Comparison of ENCODE assay signal across 8 cellular contexts in genomic region chr10:33336606-33337334, GRCh38. TPM values are rescaled to one million over a fixed set of nuclear protein-coding genes. Genes with fewer than 3 reads are reported as not detected.
DNase-seq lines count a peak whose midpoint lies in the region; ATAC-seq and TF ChIP-seq lines count a peak whose summit lies in the region.

No MANE protein-coding gene starts in this region.

- no peak overlapping the region for H3K23ac ChIP-seq in trophoblast cell (ENCODE audit: low read length)

- POLR2A ChIA-PET in AG04450 (lab: Yijun Ruan, JAX) = interaction anchor here (1.4 kb wide), 1 partner anchor 76 kb away, joined by 4 read pairs; no protein-coding TSS in a partner anchor

- peak overlapping the region; percentile 67 for H3K4me3 Mint-ChIP-seq in activated naive CD8-positive, alpha-beta T cell

- H2BK12ac ChIP-seq in trophoblast cell (ENCODE audit: low read length) = peak overlapping the region; percentile 40

- peak overlapping the region; percentile 74 for H2AFZ ChIP-seq in trophoblast cell (ENCODE audit: insufficient read depth, low read length, poor library complexity)

- peaks cover 22% of the 10 kb centered on the region for H3K4me1 Mint-ChIP-seq in activated naive CD8-positive, alpha-beta T cell (ENCODE audit: low read depth)

- peak overlapping the region; percentile 58 for H4K91ac ChIP-seq in trophoblast cell (ENCODE audit: low read depth, low read length)

- CTCF ChIA-PET in AG04450 (lab: Charles Lee) = interaction anchor here (0.6 to 0.7 kb wide), 2 partner anchors 143 to 1302 kb away, joined by 3 to 4 read pairs; no protein-coding TSS in a partner anchor

- no peak for TF ChIP-seq CTCF in AG04450 (IDR thresholded peaks at IDR 0.05; ENCODE audit: low read depth, low read length)

- peak overlapping the region; percentile 34 for H3K4ac ChIP-seq in trophoblast cell (ENCODE audit: low read depth, low read length)

- peaks cover 25% of the 10 kb centered on the region for H3K79me2 ChIP-seq in trophoblast cell (ENCODE audit: control insufficient read depth, insufficient read depth, low read length, poor library complexity)

- H4K8ac ChIP-seq in trophoblast cell (ENCODE audit: low read depth, low read length) = peak overlapping the region; percentile 70

- H3K79me1 ChIP-seq in trophoblast cell (ENCODE audit: low read length) = peaks cover 27% of the 10 kb centered on the region

- no peak overlapping the region for H2BK5ac ChIP-seq in trophoblast cell (ENCODE audit: low read depth, low read length, poor library complexity)

- no peak overlapping the region for H4K12ac ChIP-seq in trophoblast cell (ENCODE audit: low read depth, low read length)

- peak overlapping the region; percentile 47 for H3K14ac ChIP-seq in trophoblast cell (ENCODE audit: low read length)

- no peak overlapping the region for H3K27ac Mint-ChIP-seq in activated naive CD8-positive, alpha-beta T cell

- peaks cover 4 to 5% of the 10 kb centered on the region in 2 experiments for H3K4me1 ChIP-seq in trophoblast cell (ENCODE audit: control insufficient read depth in 1 of 2, insufficient read depth in 2 of 2, low read length in 2 of 2)

- H2AK5ac ChIP-seq in trophoblast cell (ENCODE audit: low read length) = no peak overlapping the region

- DNase-seq in AG04450 (ENCODE audit: low read depth, low spot score) = no peak
- peak; percentile 45 for DNase-seq in HCEC 1CT
- DNase-seq in cardiac septum (ENCODE audit: low spot score) = peak; percentile 84
- DNase-seq in trophoblast cell = peak in 1 of 2 donors; percentile 11
- no peak for DNase-seq in foreskin melanocyte

- H3K9me3 Mint-ChIP-seq in activated naive CD8-positive, alpha-beta T cell (ENCODE audit: low read depth) = no peaks in the 10 kb centered on the region

- H3K27me3 Mint-ChIP-seq in activated naive CD8-positive, alpha-beta T cell = peaks cover 30% of the 10 kb centered on the region

- H3K4me3 ChIP-seq in AG04450 (ENCODE audit: low read depth, low read length) (peak overlapping the region; percentile 93), trophoblast cell (ENCODE audit: low read depth, low read length) (peak overlapping the region; percentile 81)

- no peaks in the 10 kb centered on the region for H3K36me3 Mint-ChIP-seq in activated naive CD8-positive, alpha-beta T cell

- no peaks in the 10 kb centered on the region for H3K36me3 ChIP-seq in trophoblast cell (ENCODE audit: control insufficient read depth in 1 of 2, insufficient read depth in 2 of 2, low read length in 2 of 2)

- H3K27me3 ChIP-seq in AG04450 (ENCODE audit: control insufficient read depth, insufficient read depth, low read length) = no peaks in the 10 kb centered on the region
- no peaks in the 10 kb centered on the region for H3K27me3 ChIP-seq in trophoblast cell (ENCODE audit: insufficient read depth, low read length)

- intact Hi-C loops in cardiac septum (cut with DNase I) = loop anchor here (2.0 to 10.0 kb wide), 6 partner anchors 124 to 1296 kb away; no protein-coding TSS in a partner anchor

- H3K18ac ChIP-seq in trophoblast cell (ENCODE audit: low read length) = peak overlapping the region; percentile 87

- peak overlapping the region; percentile 89 for H3K27ac ChIP-seq in AG04450 (ENCODE audit: low read depth, low read length)
- H3K27ac ChIP-seq in trophoblast cell (ENCODE audit: low read depth, low read length) = no peak overlapping the region

- no CpG with 5 or more reads among the region's 66 CpGs for WGBS in trophoblast cell (ENCODE audit: extremely low coverage, insufficient coverage, insufficient read length)

- peak overlapping the region; percentile 73 for H2BK120ac ChIP-seq in trophoblast cell (ENCODE audit: insufficient read depth, low read length, poor library complexity)

- H3K4me2 ChIP-seq in trophoblast cell (ENCODE audit: low read length) = peak overlapping the region; percentile 98

- peak overlapping the region; percentile 5 for H3K9ac ChIP-seq in trophoblast cell (ENCODE audit: low read length)

- H3K9me3 ChIP-seq in AG04450 (ENCODE audit: control insufficient read depth, insufficient read depth, low read length) (no peaks in the 10 kb centered on the region; the same call in 1 of the 2 replicates), trophoblast cell (ENCODE audit: insufficient read depth, low read depth, low read length) (no peaks in the 10 kb centered on the region)

- ATAC-seq in HG03097 (IDR thresholded peaks at IDR 0.05; ENCODE audit: low FRiP score, unreplicated experiment) (no peak), GM21786 (IDR thresholded peaks at IDR 0.05; ENCODE audit: unreplicated experiment) (no peak)

RNA-seq across cellular contexts. Expression of gene NRP1, which starts 2.3 kb away (rescaled TPM):
- 181 and 218 TPM in 2 replicates for polyA plus RNA-seq in AG04450 (2011; rRNA removed)
- polyA minus RNA-seq in AG04450 (2011; rRNA and poly(A)+ RNA removed) = 276 and 278 TPM in 2 replicates
- 138 TPM for total RNA-seq in cardiac septum
- 79.2 and 81.6 TPM in 2 replicates for polyA plus RNA-seq in trophoblast cell (2013)

Comparison
In these comparisons a context has a peak if more than half of its experiments do, and no peak if none do; other contexts are left out.
1. DNase-seq: peak in HCEC 1CT (single experiment) and cardiac septum (single experiment); none in AG04450 (single experiment) and foreskin melanocyte (single experiment).